8 cellular contexts compared by ENCODE assay signal in the genomic region with DNA sequence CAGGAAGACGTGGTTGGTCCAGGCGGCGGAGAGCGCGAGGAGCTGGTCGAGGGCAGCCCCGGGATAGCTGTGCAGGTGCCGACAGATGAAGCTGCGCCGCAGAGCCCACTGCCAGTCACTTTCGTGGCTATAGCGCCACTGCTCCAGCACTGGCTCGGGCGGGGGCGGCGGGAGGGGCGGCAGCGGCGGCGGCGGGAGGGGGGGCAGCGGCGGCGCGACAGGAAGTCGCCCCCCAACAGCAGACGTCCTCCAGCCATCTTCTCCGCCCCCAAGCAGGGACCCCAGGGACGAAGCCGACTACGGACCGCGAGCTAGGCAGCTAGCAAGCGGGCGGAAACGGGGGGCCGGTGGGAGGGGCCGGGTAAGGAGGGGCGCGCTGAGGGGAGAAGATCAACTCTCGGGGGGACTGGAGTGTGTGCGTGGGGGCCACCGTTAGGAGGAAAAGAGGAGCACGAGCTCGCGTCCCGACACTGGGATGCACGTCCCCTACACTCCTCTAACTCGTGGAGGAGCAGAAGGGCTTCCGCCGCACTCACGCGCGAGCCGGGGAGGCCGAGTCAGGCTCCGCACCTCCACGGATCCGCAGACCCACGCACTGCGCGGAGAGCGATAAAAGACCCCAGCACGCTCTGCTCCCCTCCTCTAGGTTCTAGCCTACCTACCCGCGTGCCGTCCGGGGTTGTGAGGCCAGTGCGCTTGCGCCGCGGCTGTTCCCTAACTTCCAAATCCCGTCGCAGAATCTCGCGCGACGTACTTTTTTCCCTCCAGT. TPM values are rescaled to one million over a fixed set of nuclear protein-coding genes. Genes with fewer than 3 reads are reported as not detected.
DNase-seq lines count a peak whose midpoint lies in the region; ATAC-seq and TF ChIP-seq lines count a peak whose summit lies in the region.

Gene NKRF, minus strand, starts transcription at position 686 of the 769 bp plus-strand sequence.

- no peaks in the 10 kb centered on the region for H3K36me3 ChIP-seq in WERI-Rb-1
- no peaks in the 10 kb centered on the region for H3K36me3 ChIP-seq in breast epithelium

- peak; percentile 68 for ATAC-seq in HG02938 (IDR thresholded peaks at IDR 0.05; ENCODE audit: unreplicated experiment)

- H3K27me3 ChIP-seq in WERI-Rb-1 (ENCODE audit: insufficient read depth, low read depth, severe bottlenecking) (peaks cover 20% of the 10 kb centered on the region), breast epithelium (peaks cover 0 to 11% of the 10 kb centered on the region in 2 donors)

- TF ChIP-seq CTCF in WERI-Rb-1 (IDR thresholded peaks at IDR 0.05; ENCODE audit: low read depth, low read length) (no peak), breast epithelium (IDR thresholded peaks at IDR 0.05) (no peak)

- peak; percentile 79 for DNase-seq in DMS153 (lab: John Stamatoyannopoulos, UW)
- DNase-seq in DMS153 treated with DMSO at 0.1 percent for 48 hours (lab: John Stamatoyannopoulos, UW; ENCODE audit: unreplicated experiment): no peak
- peak; percentile 85 to 92 for DNase-seq in NCI-H1930 (lab: John Stamatoyannopoulos, UW)
- DNase-seq in WERI-Rb-1: peak; percentile 85
- DNase-seq in breast epithelium (ENCODE audit: low spot score in 2 of 2): peak; percentile 85 to 87
- peak; percentile 84 for DNase-seq in iris pigment epithelial cell (ENCODE audit: low read depth)
- DNase-seq in stimulated activated CD4-positive, alpha-beta T cell treated with anti-CD3 and anti-CD28 coated beads, Interleukin-12 subunit alpha, Interleukin-12 subunit beta, amount 100 ng/mL, for 4 hours: peak; percentile 87

- H3K9me3 ChIP-seq in WERI-Rb-1 (ENCODE audit: severe bottlenecking) (no peaks in the 10 kb centered on the region), breast epithelium (no peaks in the 10 kb centered on the region)

- peak; percentile 73 for TF ChIP-seq POLR2A in breast epithelium (IDR thresholded peaks at IDR 0.05)

- no peaks in the 10 kb centered on the region for H3K4me1 ChIP-seq in breast epithelium

- peak within 1 kb of the TSS; percentile 74 for H3K4me3 ChIP-seq in WERI-Rb-1 (ENCODE audit: low read depth, low read length)
- peak within 1 kb of the TSS; percentile 65 to 74 (median 71) for H3K4me3 ChIP-seq in breast epithelium

- intact Hi-C loops in breast epithelium (cut with DNase I; ENCODE audit: low total_unique reads): no loop called here

- H3K27ac ChIP-seq in WERI-Rb-1 (peak within 1 kb of the TSS; percentile 68), breast epithelium (peak within 1 kb of the TSS; percentile 90)

RNA-seq across cellular contexts. Expression of gene NKRF, which starts in this region (rescaled TPM):
- 1 to 10 TPM; 4.8 to 8.5 (median 8.2) TPM for total RNA-seq in breast epithelium
